28 cellular contexts compared by ENCODE assay signal in genomic region chr16:85288869-85289660, GRCh38.
"Had no signal": no experiment of that assay in that cellular context is flagged by ENCODE, and none has a peak within 500 bp of the region (broad histone marks: within the 10 kb centered on the region; RNA-seq: fewer than 3 reads in every experiment).

No MANE protein-coding gene starts in this region.

- H3K27ac Mint-ChIP-seq: activated naive CD4-positive, alpha-beta T cell treated with anti-CD3 and anti-CD28 coated beads, Interleukin-2, amount 10 ng/mL, durations not matched to agents 7 days and 5 days; activated naive CD8-positive, alpha-beta T cell treated with anti-CD3 and anti-CD28 coated beads, Interleukin-2, amount 50 U/mL, for 24 hours had no signal

- H3K27me3 ChIP-seq: ascending aorta, breast epithelium, hepatocyte, upper lobe of right lung had no signal

- DNase-seq: activated CD4-positive, alpha-beta T cell treated with anti-CD3 and anti-CD28 coated beads, Interleukin-2, amount 50 U/mL, for 1 hour; activated CD4-positive, CD25-positive, alpha-beta regulatory T cell treated with anti-CD3 and anti-CD28 coated beads, Interleukin-2, amount 50 U/mL, for 72 hours; activated CD8-positive, alpha-beta memory T cell treated with anti-CD3 and anti-CD28 coated beads, Interleukin-2, amount 50 U/mL, for 4 hours; activated effector memory CD4-positive, alpha-beta T cell treated with Interleukin-2 at 50 U/mL for 16 hours; activated naive CD4-positive, alpha-beta T cell treated with anti-CD3 and anti-CD28 coated beads, Interleukin-2, amount 10 ng/mL, durations not matched to agents 7 days and 5 days; activated naive CD8-positive, alpha-beta T cell treated with anti-CD3 and anti-CD28 coated beads, Interleukin-2, amount 50 U/mL, for 24 hours; activated T-cell treated with anti-CD3 and anti-CD28 coated beads, Interleukin-2, amount 50 U/mL, for 48 hours; cerebellar nuclear complex; effector memory CD4-positive, alpha-beta T cell; esophagus squamous epithelium; left cardiac atrium; midbrain; psoas muscle; right cardiac atrium; stimulated activated CD4-positive, alpha-beta T cell treated with anti-CD3 and anti-CD28 coated beads, Interleukin-15, amount 100 ng/mL, for 24 hours; stimulated activated CD4-positive, alpha-beta T cell treated with anti-CD3 and anti-CD28 coated beads, Interleukin-2, amount 100 ng/mL, for 48 hours; SW 1271; T-helper 2 cell; upper lobe of right lung had no signal

- H3K36me3 Mint-ChIP-seq: activated naive CD4-positive, alpha-beta T cell treated with anti-CD3 and anti-CD28 coated beads, Interleukin-2, amount 10 ng/mL, durations not matched to agents 7 days and 5 days had no signal

- H3K9me3 Mint-ChIP-seq: activated naive CD4-positive, alpha-beta T cell treated with anti-CD3 and anti-CD28 coated beads, Interleukin-2, amount 10 ng/mL, durations not matched to agents 7 days and 5 days; activated naive CD8-positive, alpha-beta T cell treated with anti-CD3 and anti-CD28 coated beads, Interleukin-2, amount 50 U/mL, for 24 hours; neural crest cell had no signal

- FAIRE-seq: islet of Langerhans had no signal

- H3K27ac ChIP-seq: ascending aorta, breast epithelium, esophagus squamous epithelium, hepatocyte, psoas muscle, skin epidermis, thoracic aorta, upper lobe of right lung, VCaP had no signal

- H3K4me2 ChIP-seq: hepatocyte had no signal

- H3K27me3 Mint-ChIP-seq: activated naive CD8-positive, alpha-beta T cell treated with anti-CD3 and anti-CD28 coated beads, Interleukin-2, amount 50 U/mL, for 24 hours had no signal

- H2AFZ ChIP-seq: hepatocyte had no signal

- H3K9me3 ChIP-seq: ascending aorta, breast epithelium, esophagus squamous epithelium, psoas muscle, thoracic aorta, upper lobe of right lung had no signal

- H3K4me1 Mint-ChIP-seq: activated naive CD4-positive, alpha-beta T cell treated with anti-CD3 and anti-CD28 coated beads, Interleukin-2, amount 10 ng/mL, durations not matched to agents 7 days and 5 days; activated naive CD8-positive, alpha-beta T cell treated with anti-CD3 and anti-CD28 coated beads, Interleukin-2, amount 50 U/mL, for 24 hours had no signal

- H3K4me3 Mint-ChIP-seq: activated naive CD4-positive, alpha-beta T cell treated with anti-CD3 and anti-CD28 coated beads, Interleukin-2, amount 10 ng/mL, durations not matched to agents 7 days and 5 days; activated naive CD8-positive, alpha-beta T cell treated with anti-CD3 and anti-CD28 coated beads, Interleukin-2, amount 50 U/mL, for 24 hours; neural crest cell had no signal

- H3K36me3 ChIP-seq: ascending aorta, breast epithelium, esophagus squamous epithelium, thoracic aorta, upper lobe of right lung had no signal

- ATAC-seq: activated naive CD8-positive, alpha-beta T cell treated with anti-CD3 and anti-CD28 coated beads, Interleukin-2, amount 50 U/mL, for 24 hours; left cardiac atrium; psoas muscle; right cardiac atrium; upper lobe of right lung had no signal

- H3K4me3 ChIP-seq: ascending aorta, breast epithelium, esophagus squamous epithelium, hepatocyte, lung, psoas muscle, skin epidermis, thoracic aorta, upper lobe of right lung had no signal
